ENCODE assay signal across 2 cellular contexts in genomic region chr5:126509339-126509738, GRCh38.
TF ChIP-seq lines count a peak whose summit lies in the region.

No MANE protein-coding gene starts in this region.

TF ChIP-seq in HEK293, 187 proteins besides CTCF, POLR2A, EP300 and RAD21 (continued from another document):
- 0 out of 2 replicates have a peak, but pooled peaks have one; percentile 12 for TF ChIP-seq ATF2 (tag by site-specific recombination; IDR thresholded peaks at IDR 0.05; ENCODE audit: low read depth)
- TF ChIP-seq, protein P1, sequence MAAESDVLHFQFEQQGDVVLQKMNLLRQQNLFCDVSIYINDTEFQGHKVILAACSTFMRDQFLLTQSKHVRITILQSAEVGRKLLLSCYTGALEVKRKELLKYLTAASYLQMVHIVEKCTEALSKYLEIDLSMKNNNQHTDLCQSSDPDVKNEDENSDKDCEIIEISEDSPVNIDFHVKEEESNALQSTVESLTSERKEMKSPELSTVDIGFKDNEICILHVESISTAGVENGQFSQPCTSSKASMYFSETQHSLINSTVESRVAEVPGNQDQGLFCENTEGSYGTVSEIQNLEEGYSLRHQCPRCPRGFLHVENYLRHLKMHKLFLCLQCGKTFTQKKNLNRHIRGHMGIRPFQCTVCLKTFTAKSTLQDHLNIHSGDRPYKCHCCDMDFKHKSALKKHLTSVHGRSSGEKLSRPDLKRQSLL (tag by site-specific recombination; IDR thresholded peaks at IDR 0.05): no peak

TF ChIP-seq in GM12878, 131 proteins besides CTCF, POLR2A, EP300 and RAD21 (continued from another document):
- TF ChIP-seq CEBPZ (IDR thresholded peaks at IDR 0.05; ENCODE audit: low read depth, low read length): no peak
- no peak for TF ChIP-seq ASH2L (IDR thresholded peaks at IDR 0.05; ENCODE audit: borderline replicate concordance, low read depth)
- TF ChIP-seq, protein P2, sequence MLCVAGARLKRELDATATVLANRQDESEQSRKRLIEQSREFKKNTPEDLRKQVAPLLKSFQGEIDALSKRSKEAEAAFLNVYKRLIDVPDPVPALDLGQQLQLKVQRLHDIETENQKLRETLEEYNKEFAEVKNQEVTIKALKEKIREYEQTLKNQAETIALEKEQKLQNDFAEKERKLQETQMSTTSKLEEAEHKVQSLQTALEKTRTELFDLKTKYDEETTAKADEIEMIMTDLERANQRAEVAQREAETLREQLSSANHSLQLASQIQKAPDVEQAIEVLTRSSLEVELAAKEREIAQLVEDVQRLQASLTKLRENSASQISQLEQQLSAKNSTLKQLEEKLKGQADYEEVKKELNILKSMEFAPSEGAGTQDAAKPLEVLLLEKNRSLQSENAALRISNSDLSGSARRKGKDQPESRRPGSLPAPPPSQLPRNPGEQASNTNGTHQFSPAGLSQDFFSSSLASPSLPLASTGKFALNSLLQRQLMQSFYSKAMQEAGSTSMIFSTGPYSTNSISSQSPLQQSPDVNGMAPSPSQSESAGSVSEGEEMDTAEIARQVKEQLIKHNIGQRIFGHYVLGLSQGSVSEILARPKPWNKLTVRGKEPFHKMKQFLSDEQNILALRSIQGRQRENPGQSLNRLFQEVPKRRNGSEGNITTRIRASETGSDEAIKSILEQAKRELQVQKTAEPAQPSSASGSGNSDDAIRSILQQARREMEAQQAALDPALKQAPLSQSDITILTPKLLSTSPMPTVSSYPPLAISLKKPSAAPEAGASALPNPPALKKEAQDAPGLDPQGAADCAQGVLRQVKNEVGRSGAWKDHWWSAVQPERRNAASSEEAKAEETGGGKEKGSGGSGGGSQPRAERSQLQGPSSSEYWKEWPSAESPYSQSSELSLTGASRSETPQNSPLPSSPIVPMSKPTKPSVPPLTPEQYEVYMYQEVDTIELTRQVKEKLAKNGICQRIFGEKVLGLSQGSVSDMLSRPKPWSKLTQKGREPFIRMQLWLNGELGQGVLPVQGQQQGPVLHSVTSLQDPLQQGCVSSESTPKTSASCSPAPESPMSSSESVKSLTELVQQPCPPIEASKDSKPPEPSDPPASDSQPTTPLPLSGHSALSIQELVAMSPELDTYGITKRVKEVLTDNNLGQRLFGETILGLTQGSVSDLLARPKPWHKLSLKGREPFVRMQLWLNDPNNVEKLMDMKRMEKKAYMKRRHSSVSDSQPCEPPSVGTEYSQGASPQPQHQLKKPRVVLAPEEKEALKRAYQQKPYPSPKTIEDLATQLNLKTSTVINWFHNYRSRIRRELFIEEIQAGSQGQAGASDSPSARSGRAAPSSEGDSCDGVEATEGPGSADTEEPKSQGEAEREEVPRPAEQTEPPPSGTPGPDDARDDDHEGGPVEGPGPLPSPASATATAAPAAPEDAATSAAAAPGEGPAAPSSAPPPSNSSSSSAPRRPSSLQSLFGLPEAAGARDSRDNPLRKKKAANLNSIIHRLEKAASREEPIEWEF (IDR thresholded peaks at IDR 0.05; ENCODE audit: insufficient replicate concordance, low read depth, low read length): no peak
- TF ChIP-seq, protein P3, sequence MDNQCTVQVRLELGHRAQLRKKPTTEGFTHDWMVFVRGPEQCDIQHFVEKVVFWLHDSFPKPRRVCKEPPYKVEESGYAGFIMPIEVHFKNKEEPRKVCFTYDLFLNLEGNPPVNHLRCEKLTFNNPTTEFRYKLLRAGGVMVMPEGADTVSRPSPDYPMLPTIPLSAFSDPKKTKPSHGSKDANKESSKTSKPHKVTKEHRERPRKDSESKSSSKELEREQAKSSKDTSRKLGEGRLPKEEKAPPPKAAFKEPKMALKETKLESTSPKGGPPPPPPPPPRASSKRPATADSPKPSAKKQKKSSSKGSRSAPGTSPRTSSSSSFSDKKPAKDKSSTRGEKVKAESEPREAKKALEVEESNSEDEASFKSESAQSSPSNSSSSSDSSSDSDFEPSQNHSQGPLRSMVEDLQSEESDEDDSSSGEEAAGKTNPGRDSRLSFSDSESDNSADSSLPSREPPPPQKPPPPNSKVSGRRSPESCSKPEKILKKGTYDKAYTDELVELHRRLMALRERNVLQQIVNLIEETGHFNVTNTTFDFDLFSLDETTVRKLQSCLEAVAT (IDR thresholded peaks at IDR 0.05): no peak
- TF ChIP-seq BACH1 (IDR thresholded peaks at IDR 0.05; ENCODE audit: borderline replicate concordance): no peak
- TF ChIP-seq, protein P4, sequence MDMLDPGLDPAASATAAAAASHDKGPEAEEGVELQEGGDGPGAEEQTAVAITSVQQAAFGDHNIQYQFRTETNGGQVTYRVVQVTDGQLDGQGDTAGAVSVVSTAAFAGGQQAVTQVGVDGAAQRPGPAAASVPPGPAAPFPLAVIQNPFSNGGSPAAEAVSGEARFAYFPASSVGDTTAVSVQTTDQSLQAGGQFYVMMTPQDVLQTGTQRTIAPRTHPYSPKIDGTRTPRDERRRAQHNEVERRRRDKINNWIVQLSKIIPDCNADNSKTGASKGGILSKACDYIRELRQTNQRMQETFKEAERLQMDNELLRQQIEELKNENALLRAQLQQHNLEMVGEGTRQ (IDR thresholded peaks at IDR 0.05; ENCODE audit: borderline replicate concordance, low read depth, low read length): no peak
